Comparison of ENCODE assay signal across 10 cellular contexts in genomic region chr19:16836115-16836905, GRCh38. TPM values are rescaled to one million over a fixed set of nuclear protein-coding genes. Genes with fewer than 3 reads are reported as not detected.
DNase-seq lines count a peak whose midpoint lies in the region; ATAC-seq lines count a peak whose summit lies in the region.
"Had no signal": no experiment of that assay in that cellular context is flagged by ENCODE, and none has a peak within 500 bp of the region (broad histone marks: within the 10 kb centered on the region; RNA-seq: fewer than 3 reads in every experiment).

No MANE protein-coding gene starts in this region.

- POLR2A ChIA-PET in activated CD4-positive, alpha-beta memory T cell treated with anti-CD3 and anti-CD28 coated beads, Interleukin-2, amount 10 ng/mL, durations not matched to agents 7 days and 5 days (lab: Charles Lee), result no interaction called here

- ATAC-seq in HG02884 (IDR thresholded peaks at IDR 0.05; ENCODE audit: unreplicated experiment), result no peak
- ATAC-seq in GM18870 (IDR thresholded peaks at IDR 0.05; ENCODE audit: unreplicated experiment), result no peak

- H3K9me2 ChIP-seq in GM23248 (ENCODE audit: insufficient read depth), result no peaks in the 10 kb centered on the region

- H3K4me1 ChIP-seq in GM23248 (ENCODE audit: insufficient read depth), result no peaks in the 10 kb centered on the region

- H3K27ac ChIP-seq in GM23248, result no peak overlapping the region

- no peak overlapping the region for H3K4me2 ChIP-seq in GM23248 (ENCODE audit: unreplicated experiment)

- 65 to 69% methylated on average over 18 of the region's 18 CpGs for WGBS in GM23248 (ENCODE audit: low coverage in 1 of 2, low lambda C conversion rate in 2 of 2, missing lambda C conversion rate in 2 of 2), 2 experiments

- H3F3A ChIP-seq in GM23248 (ENCODE audit: insufficient read depth), result no peaks in the 10 kb centered on the region

- CTCF ChIA-PET in activated CD4-positive, alpha-beta memory T cell treated with anti-CD3 and anti-CD28 coated beads, Interleukin-2, amount 10 ng/mL, durations not matched to agents 7 days and 5 days (lab: Charles Lee), result interaction anchor here (0.6 kb wide), 1 partner anchor 812 kb away, joined by 3 read pairs; no protein-coding TSS in a partner anchor

- peaks cover 16% of the 10 kb centered on the region for H3K79me2 ChIP-seq in GM23248 (ENCODE audit: insufficient read depth)

- H4K20me1 ChIP-seq in GM23248 (ENCODE audit: insufficient read depth), result no peaks in the 10 kb centered on the region

- H3K36me3 ChIP-seq in GM23248 (ENCODE audit: low read depth), result peaks cover 26% of the 10 kb centered on the region; the same call in 1 of the 2 replicates

- H3K9me3 ChIP-seq in GM23248 (ENCODE audit: low read depth), result no peaks in the 10 kb centered on the region

- H3K9ac ChIP-seq in GM23248, result no peak overlapping the region

- no peaks in the 10 kb centered on the region for H3K9me3 Mint-ChIP-seq in activated CD4-positive, alpha-beta memory T cell treated with anti-CD3 and anti-CD28 coated beads, Interleukin-2, amount 10 ng/mL, durations not matched to agents 7 days and 5 days

- no peaks in the 10 kb centered on the region for H3K27me3 ChIP-seq in GM23248 (replicated peaks; ENCODE audit: insufficient read depth)

- H3K4me3 ChIP-seq in GM23248, result no peak overlapping the region

- H3K4me3 Mint-ChIP-seq in activated CD4-positive, alpha-beta memory T cell treated with anti-CD3 and anti-CD28 coated beads, Interleukin-2, amount 10 ng/mL, durations not matched to agents 7 days and 5 days, result no peak overlapping the region

- no peak overlapping the region for H3K27ac Mint-ChIP-seq in activated CD4-positive, alpha-beta memory T cell treated with anti-CD3 and anti-CD28 coated beads, Interleukin-2, amount 10 ng/mL, durations not matched to agents 7 days and 5 days

- H3K36me3 Mint-ChIP-seq in activated CD4-positive, alpha-beta memory T cell treated with anti-CD3 and anti-CD28 coated beads, Interleukin-2, amount 10 ng/mL, durations not matched to agents 7 days and 5 days (ENCODE audit: low read depth), result peaks cover 17% of the 10 kb centered on the region

- no peak overlapping the region for H2AFZ ChIP-seq in GM23248

- H3K27me3 Mint-ChIP-seq in activated CD4-positive, alpha-beta memory T cell treated with anti-CD3 and anti-CD28 coated beads, Interleukin-2, amount 10 ng/mL, durations not matched to agents 7 days and 5 days, result no peaks in the 10 kb centered on the region

- peak; percentile 53 for DNase-seq in CMK (ENCODE audit: low read depth)
- DNase-seq in GM23248, result peak; percentile 14
- DNase-seq in activated CD4-positive, alpha-beta memory T cell treated with anti-CD3 and anti-CD28 coated beads, Interleukin-2, amount 10 ng/mL, durations not matched to agents 7 days and 5 days, result peak; percentile 21
- DNase-seq in left kidney (ENCODE audit: low read depth, low spot score), result peak; percentile 24
- DNase-seq in NCI-H2196 (lab: John Stamatoyannopoulos, UW; ENCODE audit: unreplicated experiment), result no peak
- DNase-seq in NCI-H524 treated with DMSO at 0.1 percent for 48 hours (lab: John Stamatoyannopoulos, UW), result no peak

- in situ Hi-C loops in GM23248 (cut with MboI), result no loop called here

- peaks cover 5% of the 10 kb centered on the region for H3K4me1 Mint-ChIP-seq in activated CD4-positive, alpha-beta memory T cell treated with anti-CD3 and anti-CD28 coated beads, Interleukin-2, amount 10 ng/mL, durations not matched to agents 7 days and 5 days

RNA-seq across cellular contexts. Expression of gene SIN3B, which starts 7.1 kb away (rescaled TPM):
- 18.7 and 21.0 TPM in 2 replicates for total RNA-seq in GM23248 (2014; rRNA removed; shearing (Covaris generic))
- 11.9 and 14.9 TPM in 2 replicates for polyA plus RNA-seq in GM23248 (2016; fragmentation: Nextera tagmentation; extraction: Ambion mirVana)
- 10 to 100 TPM; 25.8 to 28.1 TPM for total RNA-seq in activated CD4-positive, alpha-beta memory T cell treated with anti-CD3 and anti-CD28 coated beads, Interleukin-2, amount 10 ng/mL, durations not matched to agents 7 days and 5 days

RNA-seq across cellular contexts. Expression of gene F2RL3, which starts 52.5 kb away (rescaled TPM):
- not detected in 2 replicates for total RNA-seq in GM23248 (2014; rRNA removed; shearing (Covaris generic))
- polyA plus RNA-seq in GM23248 (2016; fragmentation: Nextera tagmentation; extraction: Ambion mirVana), result not detected in 2 replicates
- total RNA-seq in activated CD4-positive, alpha-beta memory T cell treated with anti-CD3 and anti-CD28 coated beads, Interleukin-2, amount 10 ng/mL, durations not matched to agents 7 days and 5 days, result under 1 TPM; 0.08 to 0.13 TPM
- total RNA-seq: renal cortical epithelial cell, temporal lobe had no signal

Comparison
In these comparisons a context has a peak if more than half of its experiments do, and no peak if none do; other contexts are left out.
1. DNase-seq: peak in CMK (single experiment), GM23248 (single experiment), activated CD4-positive, alpha-beta memory T cell treated with anti-CD3 and anti-CD28 coated beads, Interleukin-2, amount 10 ng/mL, durations not matched to agents 7 days and 5 days (single experiment) and left kidney (single experiment); none in NCI-H2196 (single experiment) and NCI-H524 treated with DMSO at 0.1 percent for 48 hours (single experiment).